In genomic region chr19:850221-850978, GRCh38 we compare ENCODE assay signal across 10 cellular contexts. TPM values are rescaled to one million over a fixed set of nuclear protein-coding genes. Genes with fewer than 3 reads are reported as not detected.
A peak's percentile ranks its signal among the peaks of the same experiment; 100 is the strongest.
DNase-seq lines count a peak whose midpoint lies in the region; ATAC-seq and TF ChIP-seq lines count a peak whose summit lies in the region.
"Had no signal": no experiment of that assay in that cellular context is flagged by ENCODE, and none has a peak within 500 bp of the region (broad histone marks: within the 10 kb centered on the region; RNA-seq: fewer than 3 reads in every experiment).

No MANE protein-coding gene starts in this region.

- no peaks in the 10 kb centered on the region for H3K9me3 Mint-ChIP-seq in activated T-cell treated with anti-CD3 and anti-CD28 coated beads, Interleukin-2, amount 50 U/mL, for 72 hours

- no peaks in the 10 kb centered on the region for H3K4me1 Mint-ChIP-seq in activated T-cell treated with anti-CD3 and anti-CD28 coated beads, Interleukin-2, amount 50 U/mL, for 72 hours (ENCODE audit: low read depth)

- no peak overlapping the region for H3K4me3 Mint-ChIP-seq in activated T-cell treated with anti-CD3 and anti-CD28 coated beads, Interleukin-2, amount 50 U/mL, for 72 hours

- peak; percentile 81 for DNase-seq in DMS53 (lab: John Stamatoyannopoulos, UW)
- DNase-seq in DMS53 treated with DMSO at 0.1 percent for 48 hours (lab: John Stamatoyannopoulos, UW; ENCODE audit: unreplicated experiment): no peak
- DNase-seq in Peyer's patch: peak; percentile 42 to 84 (median 74)
- peak; percentile 59 to 99 for DNase-seq in fibroblast of lung (ENCODE audit: low read depth in 2 of 2)
- no peak for DNase-seq in activated T-cell treated with anti-CD3 and anti-CD28 coated beads, Interleukin-2, amount 50 U/mL, for 72 hours

- H2AFZ ChIP-seq in fibroblast of lung (ENCODE audit: low read length): peak overlapping the region; percentile 55
- peak overlapping the region; percentile 75 for H2AFZ ChIP-seq in parathyroid adenoma

- H3K27me3 ChIP-seq in Peyer's patch: peaks cover 0 to 16% of the 10 kb centered on the region in 2 donors
- H3K27me3 ChIP-seq in fibroblast of lung (ENCODE audit: control insufficient read depth, insufficient read depth, low read length): peaks cover 6% of the 10 kb centered on the region
- H3K27me3 ChIP-seq in parathyroid adenoma (ENCODE audit: control insufficient read depth, insufficient read depth, low read length): no peaks in the 10 kb centered on the region

- H3K4me2 ChIP-seq in fibroblast of lung (ENCODE audit: extremely low read depth, insufficient read depth, low read length): peak overlapping the region; percentile 59
- H3K4me2 ChIP-seq in parathyroid adenoma (ENCODE audit: low read length): peak overlapping the region; percentile 31

- TF ChIP-seq CTCF in Peyer's patch (IDR thresholded peaks at IDR 0.05) (no peak), fibroblast of lung (conservative IDR thresholded peaks at IDR 0.05 in 1 of 2, IDR thresholded peaks at IDR 0.05 in 1 of 2; ENCODE audit: low read depth in 1 of 2, low read length in 2 of 2) (no peak), parathyroid adenoma (IDR thresholded peaks at IDR 0.05) (no peak)

- TF ChIP-seq POLR2A in Peyer's patch (IDR thresholded peaks at IDR 0.05): no peak

- H3K36me3 Mint-ChIP-seq in activated T-cell treated with anti-CD3 and anti-CD28 coated beads, Interleukin-2, amount 50 U/mL, for 72 hours (ENCODE audit: insufficient read depth in 2 of 2): no peaks in the 10 kb centered on the region

- no peak overlapping the region for H3K27ac Mint-ChIP-seq in activated T-cell treated with anti-CD3 and anti-CD28 coated beads, Interleukin-2, amount 50 U/mL, for 72 hours

- no peaks in the 10 kb centered on the region for H4K20me1 ChIP-seq in fibroblast of lung (ENCODE audit: control insufficient read depth, extremely low read depth, insufficient read depth, low read length)

- H3K27me3 Mint-ChIP-seq in activated T-cell treated with anti-CD3 and anti-CD28 coated beads, Interleukin-2, amount 50 U/mL, for 72 hours (ENCODE audit: low read depth): peaks cover 19% of the 10 kb centered on the region

- ATAC-seq in HG03196 (IDR thresholded peaks at IDR 0.05; ENCODE audit: unreplicated experiment): no peak
- ATAC-seq in activated T-cell treated with anti-CD3 and anti-CD28 coated beads, Interleukin-2, amount 50 U/mL, for 72 hours (replicated peaks in 1 of 2): no peak
- ATAC-seq in GM18870 (IDR thresholded peaks at IDR 0.05; ENCODE audit: unreplicated experiment): no peak

- H3K4me3 ChIP-seq in Peyer's patch (no peak overlapping the region), fibroblast of lung (replicated peaks in 1 of 4; ENCODE audit: control extremely low read depth in 1 of 4, insufficient read depth in 1 of 4, low read depth in 3 of 4, low read length in 4 of 4) (peak overlapping the region in 2 of 4 experiments; percentile 8 to 29), parathyroid adenoma (ENCODE audit: low read depth, low read length) (peak overlapping the region; percentile 5)

- peak overlapping the region; percentile 58 for H3K9ac ChIP-seq in fibroblast of lung (ENCODE audit: insufficient read depth, low read length)
- H3K9ac ChIP-seq in parathyroid adenoma: no peak overlapping the region

- no peaks in the 10 kb centered on the region for H3K4me1 ChIP-seq in Peyer's patch
- peaks cover 6% of the 10 kb centered on the region for H3K4me1 ChIP-seq in fibroblast of lung (ENCODE audit: control insufficient read depth, extremely low read depth, insufficient read depth, low read length)
- peaks cover 4% of the 10 kb centered on the region for H3K4me1 ChIP-seq in parathyroid adenoma

- no peaks in the 10 kb centered on the region for H3K9me3 ChIP-seq in Peyer's patch
- H3K9me3 ChIP-seq in fibroblast of lung (ENCODE audit: control insufficient read depth, insufficient read depth, low read depth, low read length): no peaks in the 10 kb centered on the region
- no peaks in the 10 kb centered on the region for H3K9me3 ChIP-seq in parathyroid adenoma (ENCODE audit: control insufficient read depth, low read length)

- H3K79me2 ChIP-seq in fibroblast of lung (ENCODE audit: control insufficient read depth, insufficient read depth, low read length) (no peaks in the 10 kb centered on the region), parathyroid adenoma (no peaks in the 10 kb centered on the region)

- peak overlapping the region; percentile 55 to 83 (median 68) for H3K27ac ChIP-seq in Peyer's patch
- H3K27ac ChIP-seq in fibroblast of lung (ENCODE audit: insufficient read depth, low read length): peak overlapping the region; percentile 91
- H3K27ac ChIP-seq in parathyroid adenoma: peak overlapping the region; percentile 30
- H3K27ac ChIP-seq: 22Rv1 had no signal

- no peaks in the 10 kb centered on the region for H3K36me3 ChIP-seq in Peyer's patch
- no peaks in the 10 kb centered on the region for H3K36me3 ChIP-seq in fibroblast of lung (ENCODE audit: control insufficient read depth, insufficient read depth, low read length)
- no peaks in the 10 kb centered on the region for H3K36me3 ChIP-seq in parathyroid adenoma (ENCODE audit: control insufficient read depth, insufficient read depth, low read length)

RNA-seq across cellular contexts. Expression of gene ELANE, which starts 1.7 kb away (rescaled TPM):
- total RNA-seq in Peyer's patch: not detected
- 0.51 and 0.66 TPM in 2 replicates for total RNA-seq in fibroblast of lung
- polyA plus RNA-seq in fibroblast of lung: 0.07 and 0.48 TPM in 2 replicates
- polyA plus RNA-seq in fibroblast of lung (2012): 0.25 and 0.78 TPM in 2 replicates
- not detected in 2 replicates for polyA minus RNA-seq in fibroblast of lung (ENCODE audit: low replicate concordance)
- total RNA-seq in activated T-cell treated with anti-CD3 and anti-CD28 coated beads, Interleukin-2, amount 50 U/mL, for 72 hours: not detected

RNA-seq across cellular contexts. Expression of gene CFD, which starts 9.1 kb away (rescaled TPM):
- 100 to 1,000 TPM; 140 to 403 (median 303) TPM for total RNA-seq in Peyer's patch
- 18.8 and 206 TPM in 2 replicates for total RNA-seq in fibroblast of lung
- polyA plus RNA-seq in fibroblast of lung: 1.00 and 3.3 TPM in 2 replicates
- 3.2 and 13.7 TPM in 2 replicates for polyA plus RNA-seq in fibroblast of lung (2012)
- polyA minus RNA-seq in fibroblast of lung (ENCODE audit: low replicate concordance): 0.59 and 0.78 TPM in 2 replicates
- 1 to 10 TPM; 2.1 to 3.1 TPM for total RNA-seq in activated T-cell treated with anti-CD3 and anti-CD28 coated beads, Interleukin-2, amount 50 U/mL, for 72 hours

RNA-seq across cellular contexts. Expression of gene PRTN3, which starts 9.6 kb away (rescaled TPM):
- total RNA-seq in Peyer's patch: not detected
- total RNA-seq in fibroblast of lung: not detected in 2 replicates
- not detected in 2 replicates for polyA plus RNA-seq in fibroblast of lung
- not detected in 2 replicates for polyA plus RNA-seq in fibroblast of lung (2012)
- not detected in 2 replicates for polyA minus RNA-seq in fibroblast of lung (ENCODE audit: low replicate concordance)
- total RNA-seq in activated T-cell treated with anti-CD3 and anti-CD28 coated beads, Interleukin-2, amount 50 U/mL, for 72 hours: not detected

RNA-seq across cellular contexts. Expression of gene AZU1, which starts 22.8 kb away (rescaled TPM):
- not detected for total RNA-seq in Peyer's patch
- 0.17 TPM in 1 of 2 replicates, not detected in the other for total RNA-seq in fibroblast of lung
- polyA plus RNA-seq in fibroblast of lung: not detected in 2 replicates
- polyA plus RNA-seq in fibroblast of lung (2012): not detected in 2 replicates
- not detected in 2 replicates for polyA minus RNA-seq in fibroblast of lung (ENCODE audit: low replicate concordance)
- total RNA-seq in activated T-cell treated with anti-CD3 and anti-CD28 coated beads, Interleukin-2, amount 50 U/mL, for 72 hours: not detected

RNA-seq across cellular contexts. Expression of gene PLPPR3, which starts 28.6 kb away (rescaled TPM):
- total RNA-seq in Peyer's patch: not detected
- total RNA-seq in fibroblast of lung: 1.5 and 2.5 TPM in 2 replicates
- polyA plus RNA-seq in fibroblast of lung: 0.19 and 0.30 TPM in 2 replicates
- 0.57 and 0.70 TPM in 2 replicates for polyA plus RNA-seq in fibroblast of lung (2012)
- polyA minus RNA-seq in fibroblast of lung (ENCODE audit: low replicate concordance): 0.15 and 3.3 TPM in 2 replicates
- not detected for total RNA-seq in activated T-cell treated with anti-CD3 and anti-CD28 coated beads, Interleukin-2, amount 50 U/mL, for 72 hours
- total RNA-seq: mononuclear cell had no signal

Comparison
In these comparisons a context has a peak if more than half of its experiments do, and no peak if none do; other contexts are left out.
1. DNase-seq: peak in DMS53 (single experiment), Peyer's patch (3 of 3) and fibroblast of lung (2 of 2); none in DMS53 treated with DMSO at 0.1 percent for 48 hours (single experiment) and activated T-cell treated with anti-CD3 and anti-CD28 coated beads, Interleukin-2, amount 50 U/mL, for 72 hours (0 of 2).
2. H3K27ac ChIP-seq: peak in every context shown above with its lines; median percentile 91 in fibroblast of lung; 68 in Peyer's patch; 30 in parathyroid adenoma.